Comparison of ENCODE assay signal across 9 cellular contexts in the genomic region with DNA sequence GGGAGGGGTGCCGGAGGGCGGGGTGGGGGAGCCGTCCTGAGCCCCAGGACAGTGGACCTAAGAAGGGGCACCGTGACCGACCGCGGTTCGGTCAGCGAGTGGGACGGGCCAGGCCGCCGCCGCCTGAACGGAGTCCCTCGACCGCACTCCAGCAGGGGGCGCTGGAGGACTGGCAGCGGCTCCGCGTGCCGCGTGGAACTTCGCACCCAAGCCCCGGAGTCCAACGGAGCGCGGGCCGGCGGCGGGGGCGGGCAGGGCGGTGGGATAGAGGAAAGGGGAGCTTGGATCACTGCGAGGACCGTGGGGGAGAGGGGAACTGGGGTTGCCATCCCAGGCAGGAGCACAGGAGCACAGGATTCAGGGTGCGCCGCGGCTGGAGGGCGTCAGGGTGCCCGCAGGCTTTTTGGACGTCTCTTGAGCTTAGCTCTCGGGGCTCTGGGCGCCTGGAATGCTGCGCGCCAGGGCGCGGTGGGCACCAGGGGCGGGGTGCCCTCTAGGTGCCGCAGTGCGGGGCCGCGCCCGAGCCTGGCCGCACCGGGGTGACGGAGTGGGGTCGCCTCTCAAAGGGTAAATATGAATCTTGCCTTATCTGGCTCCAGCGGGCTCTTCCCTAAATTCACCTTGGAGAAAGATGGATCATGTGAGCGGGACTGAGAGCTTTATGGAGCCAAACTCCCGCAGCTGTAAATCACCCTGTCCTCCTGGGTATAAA. TPM values are rescaled to one million over a fixed set of nuclear protein-coding genes. Genes with fewer than 3 reads are reported as not detected.
A peak's percentile ranks its signal among the peaks of the same experiment; 100 is the strongest.
DNase-seq lines count a peak whose midpoint lies in the region; ATAC-seq and TF ChIP-seq lines count a peak whose summit lies in the region.
"Had no signal": no experiment of that assay in that cellular context is flagged by ENCODE, and none has a peak within 500 bp of the region (broad histone marks: within the 10 kb centered on the region; RNA-seq: fewer than 3 reads in every experiment).

No MANE protein-coding gene starts in this region.

- H3K4me3 ChIP-seq in sigmoid colon = peak overlapping the region in 3 of 4 donors; percentile 24 to 38 (median 35)

- H3K9me3 Mint-ChIP-seq in CD14-positive monocyte = peaks cover 0 to 10% (median 0%) of the 10 kb centered on the region in 7 donors
- H3K9me3 Mint-ChIP-seq: IgD-negative memory B cell had no signal

- 3% methylated on average over 59 of the region's 59 CpGs for WGBS in sigmoid colon, 2 donors

- peak overlapping the region; percentile 71 to 84 for H3K4me3 Mint-ChIP-seq in CD14-positive monocyte

- peak overlapping the region in 2 of 7 donors; percentile 55 to 64 for H3K27ac Mint-ChIP-seq in CD14-positive monocyte
- H3K27ac Mint-ChIP-seq: IgD-negative memory B cell had no signal

- TF ChIP-seq EP300 in sigmoid colon (IDR thresholded peaks at IDR 0.05) = no peak

- TF ChIP-seq POLR2A in sigmoid colon (IDR thresholded peaks at IDR 0.05) = no peak

- ATAC-seq in left ventricle myocardium superior = peak; percentile 74
- ATAC-seq in HG03097 (IDR thresholded peaks at IDR 0.05; ENCODE audit: low FRiP score, unreplicated experiment) = no peak
- no peak for ATAC-seq in GM21825 (IDR thresholded peaks at IDR 0.05; ENCODE audit: unreplicated experiment)

- H3K4me1 Mint-ChIP-seq in CD14-positive monocyte = peaks cover 33% of the 10 kb centered on the region

- H3K4me1 ChIP-seq in sigmoid colon = peaks cover 0 to 26% (median 22%) of the 10 kb centered on the region in 4 donors

- no peaks in the 10 kb centered on the region for H3K36me3 ChIP-seq in sigmoid colon

- TF ChIP-seq CTCF in CD14-positive monocyte (IDR thresholded peaks at IDR 0.05) (peak; percentile 98), sigmoid colon (IDR thresholded peaks at IDR 0.05) (peak; percentile 27 to 72 (median 41))

- peak; percentile 65 for DNase-seq in CD14-positive monocyte (ENCODE audit: low spot score)
- DNase-seq in HK-2 (ENCODE audit: unreplicated experiment) = peak; percentile 74
- DNase-seq in T follicular helper cell (ENCODE audit: low read depth) = peak; percentile 51
- peak; percentile 35 for DNase-seq in activated naive CD8-positive, alpha-beta T cell treated with anti-CD3 and anti-CD28 coated beads, Interleukin-2, amount 50 U/mL, for 16 hours (ENCODE audit: low read depth, low spot score)
- DNase-seq in left ventricle myocardium superior = peak; percentile 87
- DNase-seq in sigmoid colon = no peak

- H3K27me3 ChIP-seq in sigmoid colon = peaks cover 36 to 92% (median 69%) of the 10 kb centered on the region in 3 donors

- no peaks in the 10 kb centered on the region for H3K9me3 ChIP-seq in sigmoid colon

- intact Hi-C loops in CD14-positive monocyte (cut with micrococcal nuclease) = loop anchor here (2.0 kb wide), 2 partner anchors 35 to 37 kb away; no protein-coding TSS in a partner anchor
- intact Hi-C loops in left ventricle myocardium superior (cut with micrococcal nuclease) = no loop called here
- intact Hi-C loops in sigmoid colon (cut with DNase I) = loop anchor here (1.0 kb wide), 1 partner anchor 35 kb away; no protein-coding TSS in a partner anchor

- peaks cover 64 to 84% (median 68%) of the 10 kb centered on the region in 3 donors for H3K27me3 Mint-ChIP-seq in CD14-positive monocyte (ENCODE audit: low read depth in 3 of 3)

- no peaks in the 10 kb centered on the region for H3K36me3 Mint-ChIP-seq in CD14-positive monocyte
- H3K36me3 Mint-ChIP-seq: IgD-negative memory B cell had no signal

- no peak overlapping the region for H3K27ac ChIP-seq in sigmoid colon

RNA-seq across cellular contexts. Expression of a gene that starts 0.4 kb away (rescaled TPM):
- polyA plus RNA-seq in CD14-positive monocyte (not detected), sigmoid colon (10 to 100 TPM in 1 of 3 donors, 1 to 10 TPM in 2; 4.8 to 21.0 (median 9.5) TPM)
- total RNA-seq in left ventricle myocardium superior (not detected), sigmoid colon (under 1 TPM in 2 of 4 donors, not detected in 2; 0.36 to 0.55 TPM)
- polyA plus RNA-seq: IgD-negative memory B cell had no signal

RNA-seq across cellular contexts. Expression of a gene that starts 0.6 kb away (rescaled TPM):
- polyA plus RNA-seq in CD14-positive monocyte = not detected
- not detected for total RNA-seq in left ventricle myocardium superior
- not detected for total RNA-seq in sigmoid colon
- under 1 TPM in 1 of 3 donors, not detected in 2; 0.09 TPM for polyA plus RNA-seq in sigmoid colon
- polyA plus RNA-seq: IgD-negative memory B cell had no signal

RNA-seq across cellular contexts. Expression of a gene that starts 12.0 kb away (rescaled TPM):
- not detected for polyA plus RNA-seq in CD14-positive monocyte
- total RNA-seq in left ventricle myocardium superior = not detected
- not detected for total RNA-seq in sigmoid colon
- polyA plus RNA-seq in sigmoid colon = 1 to 10 TPM in 1 of 3 donors, under 1 TPM in 2; 0.28 to 1.8 (median 0.60) TPM
- polyA plus RNA-seq: IgD-negative memory B cell had no signal

RNA-seq across cellular contexts. Expression of a gene that starts 30.3 kb away (rescaled TPM):
- polyA plus RNA-seq in CD14-positive monocyte = not detected
- not detected for total RNA-seq in left ventricle myocardium superior
- not detected for total RNA-seq in sigmoid colon
- polyA plus RNA-seq in sigmoid colon = 1 to 10 TPM in 2 of 3 donors, under 1 TPM in 1; 0.06 to 1.8 (median 1.6) TPM
- polyA plus RNA-seq: IgD-negative memory B cell had no signal

RNA-seq across cellular contexts. Expression of a gene that starts 48.9 kb away (rescaled TPM):
- not detected for polyA plus RNA-seq in CD14-positive monocyte
- 11.2 TPM for total RNA-seq in left ventricle myocardium superior
- total RNA-seq in sigmoid colon = 10 to 100 TPM in 1 of 4 donors, 1 to 10 TPM in 3; 7.1 to 21.6 (median 8.3) TPM
- 10 to 100 TPM; 23.4 to 34.8 (median 33.8) TPM for polyA plus RNA-seq in sigmoid colon
